8 cellular contexts compared by ENCODE assay signal in the genomic region with DNA sequence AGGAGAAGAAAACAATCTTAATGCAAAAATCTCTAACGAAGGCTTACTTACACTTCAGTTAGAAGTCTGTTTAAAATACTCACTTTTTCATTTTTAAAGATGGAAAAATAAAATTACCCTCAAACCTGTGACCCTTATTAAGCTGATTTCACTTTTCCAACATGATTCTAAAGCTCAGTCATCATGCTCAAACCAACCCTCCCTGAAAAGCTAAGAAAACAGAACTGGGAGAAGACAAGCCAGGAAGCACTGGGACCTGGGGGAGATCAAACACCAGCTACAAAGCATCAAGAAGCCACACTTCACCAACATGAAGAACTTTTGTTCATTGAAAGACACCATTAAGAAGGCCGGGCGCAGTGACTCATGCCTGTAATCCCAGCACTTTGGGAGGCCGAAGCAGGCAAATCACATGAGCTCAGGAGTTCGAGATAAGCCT.
A peak's percentile ranks its signal among the peaks of the same experiment; 100 is the strongest.
DNase-seq lines count a peak whose midpoint lies in the region; ATAC-seq, FAIRE-seq and TF ChIP-seq lines count a peak whose summit lies in the region.

No MANE protein-coding gene starts in this region.

- no peak overlapping the region for H3K27ac ChIP-seq in HepG2 (ENCODE audit: extremely low read length, insufficient read depth, low read length)

- peak overlapping the region; percentile 88 for H3K27ac Mint-ChIP-seq in activated CD8-positive, alpha-beta T cell treated with anti-CD3 and anti-CD28 coated beads for 36 hours
- no peak overlapping the region for H3K27ac Mint-ChIP-seq in activated CD8-positive, alpha-beta T cell treated with anti-CD3 and anti-CD28 coated beads, Interleukin-2, amount 10 ng/mL, durations not matched to agents 7 days and 5 days
- H3K27ac Mint-ChIP-seq in activated naive CD8-positive, alpha-beta T cell treated with anti-CD3 and anti-CD28 coated beads, Interleukin-2, amount 50 U/mL, for 24 hours: peak overlapping the region; percentile 75

- H2AFZ ChIP-seq in HepG2 (ENCODE audit: low read length): no peak overlapping the region

- no peak for TF ChIP-seq RAD21 in HepG2 (CRISPR knock-in tag; IDR thresholded peaks at IDR 0.05)

- H3K27me3 ChIP-seq in HepG2 (ENCODE audit: control insufficient read depth in 1 of 2, insufficient read depth in 2 of 2, low read length in 2 of 2): no peaks in the 10 kb centered on the region

- peak overlapping the region; percentile 87 for H3K4me2 ChIP-seq in HepG2 (ENCODE audit: low read depth, low read length)

- POLR2A ChIA-PET in activated CD8-positive, alpha-beta T cell treated with anti-CD3 and anti-CD28 coated beads for 36 hours (lab: Charles Lee): no interaction called here
- POLR2A ChIA-PET in activated CD8-positive, alpha-beta T cell treated with anti-CD3 and anti-CD28 coated beads, Interleukin-2, amount 10 ng/mL, durations not matched to agents 7 days and 5 days (lab: Charles Lee): interaction anchor here (0.6 kb wide), 1 partner anchor 766 kb away, joined by 3 read pairs; no protein-coding TSS in a partner anchor
- POLR2A ChIA-PET in HepG2 (lab: Yijun Ruan, JAX): interaction anchor here (0.9 to 1.7 kb wide), 6 partner anchors 12 to 418 kb away, joined by 3 to 5 read pairs (median 4); a partner anchor contains a TSS

- H3K4me3 Mint-ChIP-seq in activated CD8-positive, alpha-beta T cell treated with anti-CD3 and anti-CD28 coated beads for 36 hours: no peak overlapping the region
- no peak overlapping the region for H3K4me3 Mint-ChIP-seq in activated CD8-positive, alpha-beta T cell treated with anti-CD3 and anti-CD28 coated beads, Interleukin-2, amount 10 ng/mL, durations not matched to agents 7 days and 5 days
- H3K4me3 Mint-ChIP-seq in activated naive CD8-positive, alpha-beta T cell treated with anti-CD3 and anti-CD28 coated beads, Interleukin-2, amount 50 U/mL, for 24 hours: no peak overlapping the region

- H3K9me3 Mint-ChIP-seq in activated CD8-positive, alpha-beta T cell treated with anti-CD3 and anti-CD28 coated beads for 36 hours: no peaks in the 10 kb centered on the region
- H3K9me3 Mint-ChIP-seq in activated CD8-positive, alpha-beta T cell treated with anti-CD3 and anti-CD28 coated beads, Interleukin-2, amount 10 ng/mL, durations not matched to agents 7 days and 5 days (ENCODE audit: insufficient read depth): no peaks in the 10 kb centered on the region
- no peaks in the 10 kb centered on the region for H3K9me3 Mint-ChIP-seq in activated naive CD8-positive, alpha-beta T cell treated with anti-CD3 and anti-CD28 coated beads, Interleukin-2, amount 50 U/mL, for 24 hours

- peak overlapping the region; percentile 47 for H3K9ac ChIP-seq in HepG2 (ENCODE audit: insufficient read depth, low read depth, low read length)

- H3K36me3 ChIP-seq in HepG2 (replicated peaks in 1 of 2; ENCODE audit: control insufficient read depth in 1 of 2, insufficient read depth in 2 of 2, low read length in 2 of 2): no peaks in the 10 kb centered on the region

- ATAC-seq in activated CD8-positive, alpha-beta T cell treated with anti-CD3 and anti-CD28 coated beads for 36 hours: no peak
- no peak for ATAC-seq in activated CD8-positive, alpha-beta T cell treated with anti-CD3 and anti-CD28 coated beads, Interleukin-2, amount 10 ng/mL, durations not matched to agents 7 days and 5 days
- no peak for ATAC-seq in activated naive CD8-positive, alpha-beta T cell treated with anti-CD3 and anti-CD28 coated beads, Interleukin-2, amount 50 U/mL, for 24 hours
- no peak for ATAC-seq in HepG2
- ATAC-seq in GM18511 (IDR thresholded peaks at IDR 0.05; ENCODE audit: unreplicated experiment): no peak

- H3K4me3 ChIP-seq in HepG2 (replicated peaks in 1 of 3; ENCODE audit: insufficient read depth in 1 of 3, low read depth in 2 of 3, low read length in 3 of 3): peak overlapping the region in 2 of 3 experiments; percentile 53 to 68; a peak in 4 of 6 replicates
- no peak overlapping the region for H3K4me3 ChIP-seq in lower leg skin (ENCODE audit: low read depth, poor library complexity, severe bottlenecking)

- no peak for TF ChIP-seq CTCF in activated CD8-positive, alpha-beta T cell treated with anti-CD3 and anti-CD28 coated beads for 36 hours (IDR thresholded peaks at IDR 0.05)
- TF ChIP-seq CTCF in HepG2 (CRISPR knock-in tag; IDR thresholded peaks at IDR 0.05) (no peak), lower leg skin (IDR thresholded peaks at IDR 0.05) (no peak)

- CTCF ChIA-PET in activated CD8-positive, alpha-beta T cell treated with anti-CD3 and anti-CD28 coated beads for 36 hours (lab: Charles Lee): interaction anchor here (0.7 to 1.8 kb wide), 2 partner anchors 34 to 91 kb away, joined by 3 to 9 read pairs; no protein-coding TSS in a partner anchor
- CTCF ChIA-PET in activated CD8-positive, alpha-beta T cell treated with anti-CD3 and anti-CD28 coated beads, Interleukin-2, amount 10 ng/mL, durations not matched to agents 7 days and 5 days (lab: Charles Lee): interaction anchor here (0.8 kb wide), 1 partner anchor 102 kb away, joined by 3 read pairs; no protein-coding TSS in a partner anchor
- CTCF ChIA-PET in HepG2 (lab: Yijun Ruan, JAX; ENCODE audit: low intra/inter-chr PET ratio, low total read pairs): no interaction called here

- H3K36me3 Mint-ChIP-seq in activated CD8-positive, alpha-beta T cell treated with anti-CD3 and anti-CD28 coated beads for 36 hours (ENCODE audit: low read depth): no peaks in the 10 kb centered on the region
- H3K36me3 Mint-ChIP-seq in activated CD8-positive, alpha-beta T cell treated with anti-CD3 and anti-CD28 coated beads, Interleukin-2, amount 10 ng/mL, durations not matched to agents 7 days and 5 days (ENCODE audit: low read depth): peaks cover under 1% of the 10 kb centered on the region
- H3K36me3 Mint-ChIP-seq in activated naive CD8-positive, alpha-beta T cell treated with anti-CD3 and anti-CD28 coated beads, Interleukin-2, amount 50 U/mL, for 24 hours (ENCODE audit: low read depth): no peaks in the 10 kb centered on the region

- TF ChIP-seq POLR2A in HepG2 (IDR thresholded peaks at IDR 0.05; ENCODE audit: insufficient read depth in 1 of 2, low read depth in 2 of 2, low read length in 2 of 2) (no peak), GM12892 (IDR thresholded peaks at IDR 0.05; ENCODE audit: low read depth, low read length) (no peak), lower leg skin (IDR thresholded peaks at IDR 0.05) (no peak)

- H3K4me1 Mint-ChIP-seq in activated CD8-positive, alpha-beta T cell treated with anti-CD3 and anti-CD28 coated beads for 36 hours (ENCODE audit: low read depth): peaks cover 33% of the 10 kb centered on the region
- peaks cover 38% of the 10 kb centered on the region for H3K4me1 Mint-ChIP-seq in activated CD8-positive, alpha-beta T cell treated with anti-CD3 and anti-CD28 coated beads, Interleukin-2, amount 10 ng/mL, durations not matched to agents 7 days and 5 days (ENCODE audit: low read depth)
- peaks cover 29% of the 10 kb centered on the region for H3K4me1 Mint-ChIP-seq in activated naive CD8-positive, alpha-beta T cell treated with anti-CD3 and anti-CD28 coated beads, Interleukin-2, amount 50 U/mL, for 24 hours

- no peaks in the 10 kb centered on the region for H3K9me3 ChIP-seq in HepG2 (ENCODE audit: low read length)

- no TSS peak for BruUV-seq in HepG2 (replicated peaks; lab: Mats Ljungman, UMichigan)

- intact Hi-C loops in activated CD8-positive, alpha-beta T cell treated with anti-CD3 and anti-CD28 coated beads for 36 hours (cut with micrococcal nuclease): no loop called here
- intact Hi-C loops in HepG2 (cut with micrococcal nuclease; ENCODE audit: unreplicated experiment) (no loop called here), lower leg skin (cut with DNase I; ENCODE audit: low total_unique reads) (no loop called here)

- peaks cover 40% of the 10 kb centered on the region for H3K4me1 ChIP-seq in HepG2 (ENCODE audit: insufficient read depth, low read length)

- in situ Hi-C loops in HepG2 (cut with HindIII; ENCODE audit: extremely low pct_ligation_motif_present, low pct_unique_long_range_greater_than_20kb): no loop called here

- peak; percentile 26 for DNase-seq in activated CD8-positive, alpha-beta T cell treated with anti-CD3 and anti-CD28 coated beads for 36 hours
- DNase-seq in activated CD8-positive, alpha-beta T cell treated with anti-CD3 and anti-CD28 coated beads, Interleukin-2, amount 10 ng/mL, durations not matched to agents 7 days and 5 days: no peak
- DNase-seq in activated naive CD8-positive, alpha-beta T cell treated with anti-CD3 and anti-CD28 coated beads, Interleukin-2, amount 50 U/mL, for 24 hours: no peak
- DNase-seq in HepG2 (ENCODE audit: low spot score) (peak; percentile 75), ureter (ENCODE audit: low spot score) (peak; percentile 62), GM12892 (ENCODE audit: insufficient read length) (no peak), lower leg skin (ENCODE audit: low spot score in 2 of 2) (no peak)

- H3K79me2 ChIP-seq in HepG2 (ENCODE audit: insufficient read depth, low read length): no peaks in the 10 kb centered on the region

- TF ChIP-seq EP300 in HepG2 (IDR thresholded peaks at IDR 0.05; ENCODE audit: low read depth in 2 of 2, low read length in 2 of 2) (no peak), HepG2 (CRISPR knock-in tag; IDR thresholded peaks at IDR 0.05; ENCODE audit: borderline replicate concordance) (no peak)

- H3K27me3 Mint-ChIP-seq in activated CD8-positive, alpha-beta T cell treated with anti-CD3 and anti-CD28 coated beads for 36 hours: no peaks in the 10 kb centered on the region
- H3K27me3 Mint-ChIP-seq in activated CD8-positive, alpha-beta T cell treated with anti-CD3 and anti-CD28 coated beads, Interleukin-2, amount 10 ng/mL, durations not matched to agents 7 days and 5 days (ENCODE audit: low read depth): no peaks in the 10 kb centered on the region
- no peaks in the 10 kb centered on the region for H3K27me3 Mint-ChIP-seq in activated naive CD8-positive, alpha-beta T cell treated with anti-CD3 and anti-CD28 coated beads, Interleukin-2, amount 50 U/mL, for 24 hours

- FAIRE-seq in HepG2 (lab: Jason Lieb, UNC): peak; percentile 76
- FAIRE-seq in GM12892 (lab: Jason Lieb, UNC): no peak

- no peaks in the 10 kb centered on the region for H4K20me1 ChIP-seq in HepG2 (ENCODE audit: insufficient read depth, low read length)

- 14% methylated on average over 5 of the region's 5 CpGs for WGBS in HepG2 (ENCODE audit: low lambda C conversion rate)
- 49% methylated on average over 5 of the region's 5 CpGs for WGBS in lower leg skin, 2 donors

Comparison
In these comparisons a context has a peak if more than half of its experiments do, and no peak if none do; other contexts are left out.
1. DNase-seq: peak in activated CD8-positive, alpha-beta T cell treated with anti-CD3 and anti-CD28 coated beads for 36 hours (single experiment), HepG2 (single experiment) and ureter (single experiment); none in activated CD8-positive, alpha-beta T cell treated with anti-CD3 and anti-CD28 coated beads, Interleukin-2, amount 10 ng/mL, durations not matched to agents 7 days and 5 days (single experiment), activated naive CD8-positive, alpha-beta T cell treated with anti-CD3 and anti-CD28 coated beads, Interleukin-2, amount 50 U/mL, for 24 hours (single experiment), GM12892 (single experiment) and lower leg skin (0 of 2).